8 cellular contexts compared by ENCODE assay signal in the genomic region with DNA sequence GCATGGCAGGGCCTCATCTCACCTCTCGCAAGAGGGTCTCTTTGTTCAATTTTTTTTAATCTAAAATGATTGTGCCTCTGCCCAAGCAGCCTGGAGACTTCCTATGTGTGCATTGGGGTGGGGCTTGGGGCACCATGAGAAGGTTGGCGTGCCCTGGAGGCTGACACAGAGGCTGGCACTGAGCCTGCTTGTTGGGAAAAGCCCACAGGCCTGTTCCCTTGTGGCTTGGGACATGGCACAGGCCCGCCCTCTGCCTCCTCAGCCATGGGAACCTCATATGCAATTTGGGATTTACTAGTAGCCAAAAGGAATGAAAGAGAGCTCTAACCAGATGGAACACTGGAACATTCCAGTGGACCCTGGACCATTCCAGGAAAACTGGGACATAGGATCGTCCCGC. TPM values are rescaled to one million over a fixed set of nuclear protein-coding genes. Genes with fewer than 3 reads are reported as not detected.
DNase-seq lines count a peak whose midpoint lies in the region; ATAC-seq and TF ChIP-seq lines count a peak whose summit lies in the region.

No MANE protein-coding gene starts in this region.

- peaks cover 32% of the 10 kb centered on the region for H3K4me1 Mint-ChIP-seq in WTC11

- H3K9ac ChIP-seq in ES-I3 (ENCODE audit: low read depth, low read length) = peak overlapping the region; percentile 54; the same call in 1 of the 2 replicates
- peak overlapping the region; percentile 73 for H3K9ac ChIP-seq in skeletal muscle satellite cell (ENCODE audit: low read depth, low read length)

- DNase-seq in WTC11 (ENCODE audit: low spot score) = no peak
- DNase-seq in Right ventricle myocardium superior = peak; percentile 76
- DNase-seq in A673 (ENCODE audit: low spot score) = no peak
- DNase-seq in kidney glomerular epithelial cell (lab: John Stamatoyannopoulos, UW) = no peak
- DNase-seq in stimulated activated CD4-positive, alpha-beta T cell treated with anti-CD3 and anti-CD28 coated beads, Interleukin-2, amount 100 ng/mL, for 24 hours = no peak
- DNase-seq in UCSD-AML1 (lab: John Stamatoyannopoulos, UW; ENCODE audit: unreplicated experiment) = no peak

- H3K4me3 ChIP-seq in skeletal muscle satellite cell (ENCODE audit: low read length) = peak overlapping the region; percentile 76
- H3K4me3 ChIP-seq in A673 (ENCODE audit: low read depth, low read length, poor library complexity, severe bottlenecking) = no peak overlapping the region

- H3K9me3 ChIP-seq in ES-I3 (ENCODE audit: control insufficient read depth, insufficient read depth, low read length) = no peaks in the 10 kb centered on the region
- no peaks in the 10 kb centered on the region for H3K9me3 ChIP-seq in skeletal muscle satellite cell (replicated peaks; ENCODE audit: low read length)
- no peaks in the 10 kb centered on the region for H3K9me3 ChIP-seq in A673 (ENCODE audit: low read depth, low read length, poor library complexity, severe bottlenecking)

- POLR2A ChIA-PET in WTC11 (lab: Charles Lee) = no interaction called here
- POLR2A ChIA-PET in A673 (lab: Charles Lee; ENCODE audit: low non-redundant PET) = no interaction called here

- no peak overlapping the region for H3K27ac Mint-ChIP-seq in WTC11

- H3K27me3 Mint-ChIP-seq in WTC11 (ENCODE audit: low read depth) = peaks cover 4% of the 10 kb centered on the region

- CTCF ChIA-PET in WTC11 (lab: Charles Lee) = interaction anchor here (0.8 to 5.8 kb wide), 8 partner anchors 8 to 79 kb away, joined by 3 to 46 read pairs (median 6); partner anchors contain the start of genes FXYD3 and LGI4
- CTCF ChIA-PET in A673 (lab: Charles Lee) = interaction anchor here (1.4 kb wide), 1 partner anchor 9 kb away, joined by 3 read pairs; no protein-coding TSS in a partner anchor

- no peaks in the 10 kb centered on the region for H3K9me3 Mint-ChIP-seq in WTC11

- no peak overlapping the region for H3K27ac ChIP-seq in A673 (ENCODE audit: low read depth, low read length, poor library complexity, severe bottlenecking)

- H3K36me3 ChIP-seq in ES-I3 (ENCODE audit: insufficient read depth, low read length) = no peaks in the 10 kb centered on the region
- H3K36me3 ChIP-seq in skeletal muscle satellite cell (ENCODE audit: insufficient read depth, low read length) = no peaks in the 10 kb centered on the region
- H3K36me3 ChIP-seq in A673 (ENCODE audit: insufficient read depth, low read length, poor library complexity, severe bottlenecking) = no peaks in the 10 kb centered on the region

- H3K27me3 ChIP-seq in skeletal muscle satellite cell (ENCODE audit: control insufficient read depth, insufficient read depth, low read length) (peaks cover 34% of the 10 kb centered on the region), A673 (replicated peaks; ENCODE audit: insufficient read depth, low read depth, low read length, poor library complexity) (no peaks in the 10 kb centered on the region)

- H3K4me2 ChIP-seq in skeletal muscle satellite cell (ENCODE audit: low read length) = peak overlapping the region; percentile 90

- BruUV-seq in A673 (replicated peaks; lab: Mats Ljungman, UMichigan) = no TSS peak

- H3K36me3 Mint-ChIP-seq in WTC11 = no peaks in the 10 kb centered on the region

- peak overlapping the region; percentile 40; the same call in 1 of the 2 replicates for H3K4me3 Mint-ChIP-seq in WTC11

- no peak for ATAC-seq in WTC11
- peak; percentile 7 for ATAC-seq in Right ventricle myocardium superior (ENCODE audit: poor library complexity)

- intact Hi-C loops in Right ventricle myocardium superior (cut with DNase I) (no loop called here), A673 (cut with micrococcal nuclease; ENCODE audit: unreplicated experiment) (no loop called here)

- H3K4me1 ChIP-seq in ES-I3 (ENCODE audit: insufficient read depth, low read length) = peaks cover 17% of the 10 kb centered on the region; the same call in 1 of the 2 replicates
- peaks cover 27% of the 10 kb centered on the region for H3K4me1 ChIP-seq in skeletal muscle satellite cell (ENCODE audit: control insufficient read depth, insufficient read depth, low read length)
- H3K4me1 ChIP-seq in A673 (ENCODE audit: insufficient read depth, low read length, poor library complexity, severe bottlenecking) = peaks cover 11% of the 10 kb centered on the region

- no peak for TF ChIP-seq CTCF in WTC11 (IDR thresholded peaks at IDR 0.05)
- no peak for TF ChIP-seq CTCF in A673 (conservative IDR thresholded peaks at IDR 0.05; ENCODE audit: low read depth, low read length)

TF ChIP-seq in WTC11, 78 proteins besides CTCF, POLR2A, EP300 and RAD21:
- no peak for TF ChIP-seq JAZF1 (CRISPR knock-in tag; IDR thresholded peaks at IDR 0.05)
- TF ChIP-seq, protein P1, sequence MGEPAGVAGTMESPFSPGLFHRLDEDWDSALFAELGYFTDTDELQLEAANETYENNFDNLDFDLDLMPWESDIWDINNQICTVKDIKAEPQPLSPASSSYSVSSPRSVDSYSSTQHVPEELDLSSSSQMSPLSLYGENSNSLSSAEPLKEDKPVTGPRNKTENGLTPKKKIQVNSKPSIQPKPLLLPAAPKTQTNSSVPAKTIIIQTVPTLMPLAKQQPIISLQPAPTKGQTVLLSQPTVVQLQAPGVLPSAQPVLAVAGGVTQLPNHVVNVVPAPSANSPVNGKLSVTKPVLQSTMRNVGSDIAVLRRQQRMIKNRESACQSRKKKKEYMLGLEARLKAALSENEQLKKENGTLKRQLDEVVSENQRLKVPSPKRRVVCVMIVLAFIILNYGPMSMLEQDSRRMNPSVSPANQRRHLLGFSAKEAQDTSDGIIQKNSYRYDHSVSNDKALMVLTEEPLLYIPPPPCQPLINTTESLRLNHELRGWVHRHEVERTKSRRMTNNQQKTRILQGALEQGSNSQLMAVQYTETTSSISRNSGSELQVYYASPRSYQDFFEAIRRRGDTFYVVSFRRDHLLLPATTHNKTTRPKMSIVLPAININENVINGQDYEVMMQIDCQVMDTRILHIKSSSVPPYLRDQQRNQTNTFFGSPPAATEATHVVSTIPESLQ (CRISPR knock-in tag; IDR thresholded peaks at IDR 0.05) = no peak
- TF ChIP-seq ZNF263 (CRISPR knock-in tag; IDR thresholded peaks at IDR 0.05; ENCODE audit: low read depth) = no peak
- TF ChIP-seq ZNF416 (CRISPR knock-in tag; IDR thresholded peaks at IDR 0.05) = no peak
- TF ChIP-seq MYBL2 (CRISPR knock-in tag; IDR thresholded peaks at IDR 0.05) = no peak
- no peak for TF ChIP-seq EMX1 (CRISPR knock-in tag; IDR thresholded peaks at IDR 0.05)
- no peak for TF ChIP-seq RELA (CRISPR knock-in tag; IDR thresholded peaks at IDR 0.05; ENCODE audit: borderline replicate concordance)
- no peak for TF ChIP-seq MAX (CRISPR knock-in tag; IDR thresholded peaks at IDR 0.05)
- TF ChIP-seq MXD4 (CRISPR knock-in tag; IDR thresholded peaks at IDR 0.05; ENCODE audit: borderline replicate concordance) = no peak
- no peak for TF ChIP-seq SOX15 (CRISPR knock-in tag; IDR thresholded peaks at IDR 0.05)
- no peak for TF ChIP-seq NFATC4 (CRISPR knock-in tag; IDR thresholded peaks at IDR 0.05)
- TF ChIP-seq JUN (CRISPR knock-in tag; IDR thresholded peaks at IDR 0.05) = no peak
- TF ChIP-seq ZNF671 (CRISPR knock-in tag; IDR thresholded peaks at IDR 0.05) = no peak
- no peak for TF ChIP-seq NR1H2 (CRISPR knock-in tag; IDR thresholded peaks at IDR 0.05)
- TF ChIP-seq, protein P2, sequence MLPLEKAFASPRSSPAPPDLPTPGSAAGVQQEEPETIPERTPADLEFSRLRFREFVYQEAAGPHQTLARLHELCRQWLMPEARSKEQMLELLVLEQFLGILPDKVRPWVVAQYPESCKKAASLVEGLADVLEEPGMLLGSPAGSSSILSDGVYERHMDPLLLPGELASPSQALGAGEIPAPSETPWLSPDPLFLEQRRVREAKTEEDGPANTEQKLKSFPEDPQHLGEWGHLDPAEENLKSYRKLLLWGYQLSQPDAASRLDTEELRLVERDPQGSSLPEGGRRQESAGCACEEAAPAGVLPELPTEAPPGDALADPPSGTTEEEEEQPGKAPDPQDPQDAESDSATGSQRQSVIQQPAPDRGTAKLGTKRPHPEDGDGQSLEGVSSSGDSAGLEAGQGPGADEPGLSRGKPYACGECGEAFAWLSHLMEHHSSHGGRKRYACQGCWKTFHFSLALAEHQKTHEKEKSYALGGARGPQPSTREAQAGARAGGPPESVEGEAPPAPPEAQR (CRISPR knock-in tag; IDR thresholded peaks at IDR 0.05) = no peak
- TF ChIP-seq, protein P3, sequence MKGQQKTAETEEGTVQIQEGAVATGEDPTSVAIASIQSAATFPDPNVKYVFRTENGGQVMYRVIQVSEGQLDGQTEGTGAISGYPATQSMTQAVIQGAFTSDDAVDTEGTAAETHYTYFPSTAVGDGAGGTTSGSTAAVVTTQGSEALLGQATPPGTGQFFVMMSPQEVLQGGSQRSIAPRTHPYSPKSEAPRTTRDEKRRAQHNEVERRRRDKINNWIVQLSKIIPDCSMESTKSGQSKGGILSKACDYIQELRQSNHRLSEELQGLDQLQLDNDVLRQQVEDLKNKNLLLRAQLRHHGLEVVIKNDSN (CRISPR knock-in tag; IDR thresholded peaks at IDR 0.05) = no peak
- TF ChIP-seq ATF1 (CRISPR knock-in tag; IDR thresholded peaks at IDR 0.05) = no peak

RNA-seq across cellular contexts. Expression of gene FXYD3, which starts 8.0 kb away (rescaled TPM):
- total RNA-seq in WTC11 (2021) (1.0 to 1.8 TPM (median 1.2 TPM) in 3 replicates), Right ventricle myocardium superior (1.3 TPM), A673 (2021) (not detected in 2 replicates)
- not detected in 2 replicates for total RNA-seq in skeletal muscle satellite cell (2012; rRNA removed)

RNA-seq across cellular contexts. Expression of gene LGI4, which starts 11.3 kb away (rescaled TPM):
- total RNA-seq in WTC11 (2021) (14.2 to 15.7 TPM (median 15.1 TPM) in 3 replicates), Right ventricle myocardium superior (8.1 TPM), A673 (2021) (not detected in 2 replicates)
- total RNA-seq in skeletal muscle satellite cell (2012; rRNA removed) = 0.44 TPM in 1 of 2 replicates, not detected in the other

RNA-seq across cellular contexts. Expression of gene FXYD1, which starts 15.1 kb away (rescaled TPM):
- total RNA-seq in WTC11 (2021) = 11.3 to 13.4 TPM (median 13.3 TPM) in 3 replicates
- total RNA-seq in Right ventricle myocardium superior = 580 TPM
- 0.51 and 1.1 TPM in 2 replicates for total RNA-seq in skeletal muscle satellite cell (2012; rRNA removed)
- 0.98 TPM in 1 of 2 replicates, not detected in the other for total RNA-seq in A673 (2021)

RNA-seq across cellular contexts. Expression of gene FXYD7, which starts 19.5 kb away (rescaled TPM):
- total RNA-seq in WTC11 (2021) (16.7 to 16.9 TPM (median 16.9 TPM) in 3 replicates), Right ventricle myocardium superior (not detected), A673 (2021) (0.56 and 0.85 TPM in 2 replicates)
- total RNA-seq in skeletal muscle satellite cell (2012; rRNA removed) = not detected in 2 replicates

RNA-seq across cellular contexts. Expression of gene FXYD5, which starts 31.0 kb away (rescaled TPM):
- total RNA-seq in WTC11 (2021) (114 to 135 TPM (median 128 TPM) in 3 replicates), Right ventricle myocardium superior (20.9 TPM), A673 (2021) (12.7 and 13.6 TPM in 2 replicates)
- total RNA-seq in skeletal muscle satellite cell (2012; rRNA removed) = 35.5 and 50.0 TPM in 2 replicates

Comparison
In these comparisons a context has a peak if more than half of its experiments do, and no peak if none do; other contexts are left out.
1. RNA of gene FXYD1, which starts 15.1 kb away (total RNA-seq): 580 TPM in Right ventricle myocardium superior (single experiment); 11.3 to 13.4 TPM in WTC11 and 0.98 TPM in A673; every median in the first group is over 10 times any median in the second.